In the genomic region with DNA sequence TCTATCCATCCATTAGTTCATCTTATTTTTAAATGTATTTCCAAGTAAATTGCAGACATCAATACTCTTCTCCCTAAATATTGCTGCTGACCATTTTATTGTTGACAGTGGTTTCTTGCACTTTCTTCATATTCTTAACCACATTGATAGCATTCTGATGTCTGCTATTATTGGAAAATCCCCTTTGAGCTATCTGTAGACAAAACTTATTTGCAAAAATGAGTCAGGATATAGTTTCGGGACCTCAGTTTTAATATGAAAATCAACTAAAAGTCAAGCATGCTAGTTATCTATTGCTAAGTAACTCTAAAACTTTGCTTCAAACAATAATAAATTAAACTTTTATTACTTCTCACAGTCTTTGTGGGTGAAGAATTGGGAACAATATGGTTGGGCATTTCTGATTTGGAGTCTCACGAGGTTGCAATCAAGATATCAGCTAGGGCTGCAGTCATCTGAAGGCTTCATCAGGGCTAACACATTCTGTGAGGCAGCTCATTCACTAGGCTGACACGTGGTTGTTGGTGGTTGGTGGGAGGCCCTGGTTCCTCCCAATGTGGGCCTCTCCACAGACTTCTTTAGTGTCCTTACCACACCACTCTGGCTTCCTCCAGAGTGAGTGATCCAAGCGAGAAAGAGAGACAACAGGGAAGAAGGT, we compare ENCODE assay signal across 12 cellular contexts. TPM values are rescaled to one million over a fixed set of nuclear protein-coding genes. Genes with fewer than 3 reads are reported as not detected.
DNase-seq lines count a peak whose midpoint lies in the region; ATAC-seq and TF ChIP-seq lines count a peak whose summit lies in the region.
"Had no signal": no experiment of that assay in that cellular context is flagged by ENCODE, and none has a peak within 500 bp of the region (broad histone marks: within the 10 kb centered on the region; RNA-seq: fewer than 3 reads in every experiment).

No MANE protein-coding gene starts in this region.

- H3K9me3 ChIP-seq in heart left ventricle: no peaks in the 10 kb centered on the region
- no peaks in the 10 kb centered on the region for H3K9me3 ChIP-seq in tibial artery

- TF ChIP-seq POLR2A in heart left ventricle (IDR thresholded peaks at IDR 0.05): no peak

- ATAC-seq in GM19372 (IDR thresholded peaks at IDR 0.05; ENCODE audit: low read depth, unreplicated experiment): peak; percentile 41
- peak; percentile 48 for ATAC-seq in HG03103 (IDR thresholded peaks at IDR 0.05; ENCODE audit: low read depth, unreplicated experiment)
- ATAC-seq in heart left ventricle: no peak

- no peaks in the 10 kb centered on the region for H3K27me3 Mint-ChIP-seq in activated CD4-positive, alpha-beta memory T cell treated with anti-CD3 and anti-CD28 coated beads, Interleukin-2, amount 10 ng/mL, durations not matched to agents 7 days and 5 days
- H3K27me3 Mint-ChIP-seq: activated naive CD8-positive, alpha-beta T cell treated with anti-CD3 and anti-CD28 coated beads, Interleukin-2, amount 10 ng/mL, durations not matched to agents 7 days and 5 days; CD4-positive, CD25-positive, alpha-beta regulatory T cell had no signal

- intact Hi-C loops in heart left ventricle (cut with DNase I): no loop called here
- intact Hi-C loops in tibial artery (cut with DNase I; ENCODE audit: low total_unique reads): loop anchor here (10.0 kb wide), 1 partner anchor 554 kb away; no protein-coding TSS in a partner anchor

- POLR2A ChIA-PET in activated CD4-positive, alpha-beta memory T cell treated with anti-CD3 and anti-CD28 coated beads, Interleukin-2, amount 10 ng/mL, durations not matched to agents 7 days and 5 days (lab: Charles Lee): interaction anchor here (1.0 to 1.3 kb wide), 2 partner anchors 8 to 1515 kb away, joined by 3 read pairs; a partner anchor contains a TSS
- POLR2A ChIA-PET in RWPE1 (lab: Yijun Ruan, JAX; ENCODE audit: low non-redundant PET): no interaction called here

- no peaks in the 10 kb centered on the region for H3K9me3 Mint-ChIP-seq in activated CD4-positive, alpha-beta memory T cell treated with anti-CD3 and anti-CD28 coated beads, Interleukin-2, amount 10 ng/mL, durations not matched to agents 7 days and 5 days
- H3K9me3 Mint-ChIP-seq: activated naive CD8-positive, alpha-beta T cell treated with anti-CD3 and anti-CD28 coated beads, Interleukin-2, amount 10 ng/mL, durations not matched to agents 7 days and 5 days; nephron had no signal

- no peak overlapping the region for H3K4me3 Mint-ChIP-seq in activated CD4-positive, alpha-beta memory T cell treated with anti-CD3 and anti-CD28 coated beads, Interleukin-2, amount 10 ng/mL, durations not matched to agents 7 days and 5 days
- H3K4me3 Mint-ChIP-seq: activated naive CD8-positive, alpha-beta T cell treated with anti-CD3 and anti-CD28 coated beads, Interleukin-2, amount 10 ng/mL, durations not matched to agents 7 days and 5 days; CD4-positive, CD25-positive, alpha-beta regulatory T cell; nephron had no signal

- H3K4me1 ChIP-seq in heart left ventricle (peaks cover 0 to 10% (median 0%) of the 10 kb centered on the region in 12 donors), tibial artery (peaks cover 0 to 3% (median 0%) of the 10 kb centered on the region in 4 donors)

- H3K4me1 Mint-ChIP-seq in activated CD4-positive, alpha-beta memory T cell treated with anti-CD3 and anti-CD28 coated beads, Interleukin-2, amount 10 ng/mL, durations not matched to agents 7 days and 5 days: peaks cover 21% of the 10 kb centered on the region
- H3K4me1 Mint-ChIP-seq: nephron had no signal

- H3K4me3 ChIP-seq in heart left ventricle (no peak overlapping the region), tibial artery (no peak overlapping the region)

- no peak overlapping the region for H3K27ac ChIP-seq in heart left ventricle
- H3K27ac ChIP-seq in RWPE1: no peak overlapping the region
- H3K27ac ChIP-seq in tibial artery: no peak overlapping the region

- no peak for TF ChIP-seq CTCF in heart left ventricle (IDR thresholded peaks at IDR 0.05)
- no peak for TF ChIP-seq CTCF in RWPE1 (conservative IDR thresholded peaks at IDR 0.05; ENCODE audit: low read depth)
- no peak for TF ChIP-seq CTCF in tibial artery (IDR thresholded peaks at IDR 0.05)

- H3K27ac Mint-ChIP-seq in activated CD4-positive, alpha-beta memory T cell treated with anti-CD3 and anti-CD28 coated beads, Interleukin-2, amount 10 ng/mL, durations not matched to agents 7 days and 5 days: peak overlapping the region; percentile 27
- H3K27ac Mint-ChIP-seq: activated naive CD8-positive, alpha-beta T cell treated with anti-CD3 and anti-CD28 coated beads, Interleukin-2, amount 10 ng/mL, durations not matched to agents 7 days and 5 days; CD4-positive, CD25-positive, alpha-beta regulatory T cell; nephron had no signal

- H3K36me3 ChIP-seq in heart left ventricle (peaks cover 0 to 3% (median 0%) of the 10 kb centered on the region in 9 donors), tibial artery (no peaks in the 10 kb centered on the region)

- peaks cover 8% of the 10 kb centered on the region for H3K36me3 Mint-ChIP-seq in activated CD4-positive, alpha-beta memory T cell treated with anti-CD3 and anti-CD28 coated beads, Interleukin-2, amount 10 ng/mL, durations not matched to agents 7 days and 5 days (ENCODE audit: low read depth)
- H3K36me3 Mint-ChIP-seq: activated naive CD8-positive, alpha-beta T cell treated with anti-CD3 and anti-CD28 coated beads, Interleukin-2, amount 10 ng/mL, durations not matched to agents 7 days and 5 days; CD4-positive, CD25-positive, alpha-beta regulatory T cell had no signal

- H3K27me3 ChIP-seq in heart left ventricle (no peaks in the 10 kb centered on the region), tibial artery (no peaks in the 10 kb centered on the region)

- peak; percentile 68 for DNase-seq in GDM1 (lab: John Stamatoyannopoulos, UW)
- peak; percentile 36 for DNase-seq in activated CD4-positive, alpha-beta memory T cell treated with anti-CD3 and anti-CD28 coated beads, Interleukin-2, amount 10 ng/mL, durations not matched to agents 7 days and 5 days
- DNase-seq in heart left ventricle: no peak
- DNase-seq in RWPE1 (ENCODE audit: low spot score): no peak
- no peak for DNase-seq in NCI-H1092 (lab: John Stamatoyannopoulos, UW)
- DNase-seq in tibial artery: no peak
- DNase-seq: activated naive CD8-positive, alpha-beta T cell treated with anti-CD3 and anti-CD28 coated beads, Interleukin-2, amount 10 ng/mL, durations not matched to agents 7 days and 5 days; CD4-positive, CD25-positive, alpha-beta regulatory T cell; NCI-H748 treated with DMSO at 0.1 percent for 48 hours had no signal

- CTCF ChIA-PET in activated CD4-positive, alpha-beta memory T cell treated with anti-CD3 and anti-CD28 coated beads, Interleukin-2, amount 10 ng/mL, durations not matched to agents 7 days and 5 days (lab: Charles Lee): interaction anchor here (0.9 kb wide), 3 partner anchors 8 to 53 kb away, joined by 3 to 4 read pairs (median 4); no protein-coding TSS in a partner anchor
- CTCF ChIA-PET in RWPE1 (lab: Yijun Ruan, JAX): no interaction called here

- 80 to 84% (median 81%) methylated on average over 4 of the region's 4 CpGs for WGBS in heart left ventricle, 4 donors

RNA-seq across cellular contexts. Expression of a gene that starts 32.7 kb away (rescaled TPM):
- 10 to 100 TPM; 13.6 to 15.0 TPM for total RNA-seq in activated CD4-positive, alpha-beta memory T cell treated with anti-CD3 and anti-CD28 coated beads, Interleukin-2, amount 10 ng/mL, durations not matched to agents 7 days and 5 days
- 10 to 100 TPM in 7 of 9 donors, 1 to 10 TPM in 2; 6.9 to 30.5 (median 14.5) TPM for total RNA-seq in heart left ventricle
- polyA plus RNA-seq in heart left ventricle: 1 to 10 TPM; 1.9 to 9.3 TPM

Comparison
In these comparisons a context has a peak if more than half of its experiments do, and no peak if none do; other contexts are left out.
1. DNase-seq: peak in GDM1 (single experiment) and activated CD4-positive, alpha-beta memory T cell treated with anti-CD3 and anti-CD28 coated beads, Interleukin-2, amount 10 ng/mL, durations not matched to agents 7 days and 5 days (single experiment); none in heart left ventricle (0 of 5), RWPE1 (single experiment), NCI-H1092 (single experiment) and tibial artery (0 of 2).
2. ATAC-seq: peak in GM19372 (single experiment) and HG03103 (single experiment); none in heart left ventricle (0 of 4).